ENCODE assay signal across 8 cellular contexts in the genomic region with DNA sequence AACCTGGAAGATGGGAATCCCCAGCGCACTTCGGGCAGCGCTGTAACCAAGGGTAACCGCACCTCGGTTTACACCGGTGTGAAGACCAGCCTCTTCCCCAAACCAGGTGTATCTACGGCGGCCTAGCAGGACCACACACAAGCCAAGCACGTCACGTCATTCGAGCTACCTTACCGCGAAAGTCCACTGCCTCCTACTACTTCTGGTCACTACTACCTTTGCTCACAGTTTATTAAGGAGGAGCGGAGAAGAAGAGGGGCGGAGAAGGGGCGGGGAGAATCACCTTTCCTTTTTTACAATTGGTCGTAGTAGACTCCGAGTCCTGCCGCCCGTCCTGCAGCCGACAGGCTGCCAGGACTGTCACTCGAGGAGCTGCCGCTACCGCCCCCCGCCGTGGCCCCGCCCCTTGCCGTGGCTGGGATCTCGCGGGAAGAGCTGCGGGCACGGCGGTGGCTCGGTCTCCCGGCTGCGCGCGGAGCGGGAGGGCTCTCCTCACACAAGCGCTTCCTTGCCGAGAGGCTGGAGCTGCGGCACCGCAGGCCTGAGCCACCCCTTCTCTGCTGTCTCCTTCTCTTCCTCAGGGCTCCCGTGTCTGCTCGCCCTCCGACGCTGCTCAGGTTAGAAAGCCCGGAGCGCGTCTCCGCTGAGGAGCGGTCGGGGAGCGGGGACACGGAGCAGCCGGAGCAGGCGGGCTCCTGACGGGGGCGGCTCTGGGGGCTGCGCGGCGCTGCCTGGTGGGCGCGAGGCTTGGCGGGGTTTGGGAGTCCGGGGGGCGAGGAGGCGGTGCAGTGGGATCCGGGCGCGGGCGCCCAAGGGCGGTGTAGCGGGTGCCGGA. TPM values are rescaled to one million over a fixed set of nuclear protein-coding genes. Genes with fewer than 3 reads are reported as not detected.
DNase-seq lines count a peak whose midpoint lies in the region; ATAC-seq and TF ChIP-seq lines count a peak whose summit lies in the region.

A gene (plus strand): TSS at position 495 of the 835 bp plus-strand sequence. CDS start 95,172 bp downstream, outside the sequence.

- H3K27me3 ChIP-seq in ascending aorta, result no peaks in the 10 kb centered on the region
- H3K27me3 ChIP-seq in right atrium auricular region, result no peaks in the 10 kb centered on the region
- H3K27me3 ChIP-seq in prostate gland (replicated peaks; ENCODE audit: insufficient read depth), result no peaks in the 10 kb centered on the region

- intact Hi-C loops in ascending aorta (cut with DNase I) (loop anchor here (2.0 to 5.0 kb wide), 2 partner anchors 254 to 292 kb away; a partner anchor contains a TSS), prostate gland (cut with DNase I) (loop anchor here (5.0 kb wide), 2 partner anchors 232 to 302 kb away; no protein-coding TSS in a partner anchor)

- H3K4me1 ChIP-seq in ascending aorta, result peaks cover 3 to 4% of the 10 kb centered on the region in 2 donors
- peaks cover 0 to 9% of the 10 kb centered on the region in 2 donors for H3K4me1 ChIP-seq in right atrium auricular region
- no peaks in the 10 kb centered on the region for H3K4me1 ChIP-seq in prostate gland (replicated peaks)

- peak; percentile 93 for TF ChIP-seq POLR2A in prostate gland (IDR thresholded peaks at IDR 0.05)

- TF ChIP-seq CTCF in ascending aorta (IDR thresholded peaks at IDR 0.05) (no peak), right atrium auricular region (IDR thresholded peaks at IDR 0.05) (no peak), prostate gland (IDR thresholded peaks at IDR 0.05) (peak in 1 of 4 experiments; percentile 24)

- ATAC-seq in GM18498 (IDR thresholded peaks at IDR 0.05; ENCODE audit: unreplicated experiment), result peak; percentile 97
- ATAC-seq in HG02938 (IDR thresholded peaks at IDR 0.05; ENCODE audit: unreplicated experiment), result peak; percentile 81

- DNase-seq in NCI-H187 (lab: John Stamatoyannopoulos, UW) (peak; percentile 93), T-helper 2 cell (peak; percentile 85 to 95 (median 89)), ascending aorta (ENCODE audit: low spot score in 2 of 2) (peak; percentile 86 to 96), right atrium auricular region (ENCODE audit: low spot score) (peak; percentile 94), prostate gland (ENCODE audit: low spot score) (peak; percentile 97), ureter (ENCODE audit: low spot score) (peak; percentile 97)

- H3K36me3 ChIP-seq in ascending aorta, result no peaks in the 10 kb centered on the region
- no peaks in the 10 kb centered on the region for H3K36me3 ChIP-seq in right atrium auricular region
- H3K36me3 ChIP-seq in prostate gland, result no peaks in the 10 kb centered on the region

- H3K4me3 ChIP-seq in ascending aorta (peak within 1 kb of the TSS; percentile 77 to 91), right atrium auricular region (peak within 1 kb of the TSS; percentile 84 to 96), prostate gland (peak within 1 kb of the TSS; percentile 77 to 91)

- H3K27ac ChIP-seq in ascending aorta (peak within 1 kb of the TSS; percentile 29 to 57), right atrium auricular region (peak within 1 kb of the TSS; percentile 81 to 86), prostate gland (peak within 1 kb of the TSS; percentile 78)

- H3K9me3 ChIP-seq in ascending aorta (no peaks in the 10 kb centered on the region), right atrium auricular region (no peaks in the 10 kb centered on the region), prostate gland (no peaks in the 10 kb centered on the region)

- WGBS in prostate gland, result 1% methylated on average over 75 of the region's 75 CpGs

RNA-seq across cellular contexts. Expression of the gene that starts here (rescaled TPM):
- total RNA-seq in ascending aorta (13.9 TPM), right atrium auricular region (1 to 10 TPM; 7.0 to 9.6 TPM), prostate gland (10 to 100 TPM; 17.4 TPM), ureter (15.5 TPM)

Comparison
In these comparisons a context has a peak if more than half of its experiments do, and no peak if none do; other contexts are left out.
1. Peak in every context shown above with its lines: DNase-seq, ATAC-seq, H3K4me3 ChIP-seq and H3K27ac ChIP-seq.